ENCODE assay signal across 10 cellular contexts in genomic region chr1:16410803-16411202, GRCh38. TPM values are rescaled to one million over a fixed set of nuclear protein-coding genes. Genes with fewer than 3 reads are reported as not detected.
"Had no signal": no experiment of that assay in that cellular context is flagged by ENCODE, and none has a peak within 500 bp of the region (broad histone marks: within the 10 kb centered on the region; RNA-seq: fewer than 3 reads in every experiment).

No MANE protein-coding gene starts in this region.

- H3K36me3 ChIP-seq: HAP-1 had no signal

- H3K9me3 ChIP-seq: HAP-1 had no signal

- DNase-seq: GOT3, H7, HFFc6, KBM-7 had no signal

- H3K4me3 Mint-ChIP-seq: HFFc6 had no signal

- H3K4me3 ChIP-seq: HAP-1 had no signal

- H3K4me1 ChIP-seq: HAP-1 had no signal

- FAIRE-seq: HepG2 had no signal

- H3K27ac Mint-ChIP-seq: HFFc6 had no signal

- H3K9me3 Mint-ChIP-seq: HFFc6 had no signal

- ATAC-seq: HCT116 had no signal

- H3K27ac ChIP-seq: HL-60 had no signal

RNA-seq across cellular contexts. Expression of gene SPATA21, which starts 26.4 kb away (rescaled TPM):
- total RNA-seq: H4, H7, HT1080 had no signal
